ENCODE assay signal across 34 cellular contexts in the genomic region with DNA sequence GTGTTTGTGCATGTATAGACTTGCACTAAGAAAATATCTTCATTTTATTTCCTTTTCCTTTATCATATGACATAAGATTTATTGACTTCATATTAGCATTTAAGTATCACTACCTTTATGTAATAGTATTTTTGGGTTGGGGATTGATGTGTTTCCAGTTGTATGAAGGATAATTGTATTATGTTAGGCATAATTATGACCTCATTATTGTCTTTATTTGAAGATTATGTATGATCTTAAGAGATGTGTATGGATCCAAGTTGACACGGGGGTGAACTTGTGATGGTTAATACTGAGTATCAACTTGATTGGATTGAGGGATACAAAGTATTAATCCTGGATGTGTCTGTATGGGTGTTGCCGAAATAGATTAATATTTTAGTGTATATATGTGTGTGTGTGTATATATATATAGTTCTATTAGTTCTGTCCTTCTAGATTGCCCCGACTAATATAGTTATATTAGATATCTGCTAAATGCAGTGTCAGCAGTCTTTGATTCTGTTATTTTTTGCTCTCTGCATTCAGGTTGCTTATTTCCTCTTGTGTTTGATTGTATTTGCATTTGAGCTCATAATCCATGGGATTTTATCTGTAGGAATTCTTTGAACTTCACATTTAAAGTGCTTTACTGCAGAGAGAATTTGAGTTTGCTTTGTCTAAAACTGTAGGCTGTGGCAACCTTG.
"Had no signal": no experiment of that assay in that cellular context is flagged by ENCODE, and none has a peak within 500 bp of the region (broad histone marks: within the 10 kb centered on the region; RNA-seq: fewer than 3 reads in every experiment).

No MANE protein-coding gene starts in this region.

- H3K4me3 ChIP-seq: adrenal gland, body of pancreas, breast epithelium had no signal

- H3K27me3 ChIP-seq: adrenal gland, body of pancreas, brain microvascular endothelial cell, breast epithelium had no signal

- DNase-seq: activated B cell treated with CpG ODN at 0.5 μM for 24 hours; activated CD4-positive, alpha-beta memory T cell treated with anti-CD3 and anti-CD28 coated beads for 36 hours; activated CD4-positive, alpha-beta T cell treated with anti-CD3 and anti-CD28 coated beads for 4 hours; activated CD4-positive, alpha-beta T cell treated with anti-CD3 and anti-CD28 coated beads, Interleukin-2, amount 10 ng/mL, durations not matched to agents 24 days and 14 days; activated CD4-positive, alpha-beta T cell treated with anti-CD3 and anti-CD28 coated beads, Interleukin-2, amount 50 U/mL, for 1 hour; activated CD4-positive, alpha-beta T cell treated with anti-CD3 and anti-CD28 coated beads, Interleukin-2, amount 50 U/mL, for 4 hours; activated CD4-positive, CD25-positive, alpha-beta regulatory T cell treated with anti-CD3 and anti-CD28 coated beads, Interleukin-2, amount 50 U/mL, for 72 hours; activated CD8-positive, alpha-beta memory T cell treated with anti-CD3 and anti-CD28 coated beads, Interleukin-2, amount 50 U/mL, for 4 hours; activated CD8-positive, alpha-beta T cell treated with anti-CD3 and anti-CD28 coated beads for 36 hours; activated effector memory CD4-positive, alpha-beta T cell treated with anti-CD3 and anti-CD28 coated beads, Interleukin-2, amount 50 U/mL, for 16 hours; activated gamma-delta T cell treated with Interleukin-2 at 50 U/mL for 16 hours; activated naive CD4-positive, alpha-beta T cell; activated naive CD4-positive, alpha-beta T cell treated with anti-CD3 and anti-CD28 coated beads for 36 hours; activated naive CD4-positive, alpha-beta T cell treated with anti-CD3 and anti-CD28 coated beads, Interleukin-2, amount 50 U/mL, for 16 hours; activated naive CD8-positive, alpha-beta T cell treated with anti-CD3 and anti-CD28 coated beads for 36 hours; activated T-cell treated with anti-CD3 and anti-CD28 coated beads for 4 hours; activated T-cell treated with anti-CD3 and anti-CD28 coated beads, Interleukin-2, amount 50 U/mL, for 1 hour; activated T-cell treated with anti-CD3 and anti-CD28 coated beads, Interleukin-2, amount 50 U/mL, for 4 hours; activated T-cell treated with anti-CD3 and anti-CD28 coated beads, Interleukin-2, amount 50 U/mL, for 72 hours; adrenal gland; amniotic stem cell; aorta; body of pancreas; brain microvascular endothelial cell; central memory CD4-positive, alpha-beta T cell; cerebellar nuclear complex; T-helper 2 cell; T-helper 9 cell had no signal

- H3K27ac ChIP-seq: adrenal gland, body of pancreas, brain microvascular endothelial cell, breast epithelium, VCaP had no signal

- ATAC-seq: activated CD8-positive, alpha-beta T cell treated with anti-CD3 and anti-CD28 coated beads for 36 hours; activated naive CD4-positive, alpha-beta T cell treated with anti-CD3 and anti-CD28 coated beads, Interleukin-2, amount 50 U/mL, for 72 hours; activated T-cell treated with anti-CD3 and anti-CD28 coated beads, Interleukin-2, amount 50 U/mL, for 4 hours; activated T-cell treated with anti-CD3 and anti-CD28 coated beads, Interleukin-2, amount 50 U/mL, for 72 hours; activated T-helper 17 cell treated with anti-CD3 and anti-CD28 coated beads, Interleukin-2, amount 50 U/mL, for 72 hours; body of pancreas had no signal

- H3K36me3 ChIP-seq: adrenal gland, brain microvascular endothelial cell, breast epithelium had no signal

- H3K4me1 ChIP-seq: adrenal gland, body of pancreas, breast epithelium had no signal

- FAIRE-seq: astrocyte, TTC549 had no signal

- H3K9me3 ChIP-seq: adrenal gland, body of pancreas, breast epithelium had no signal
